In the genomic region with DNA sequence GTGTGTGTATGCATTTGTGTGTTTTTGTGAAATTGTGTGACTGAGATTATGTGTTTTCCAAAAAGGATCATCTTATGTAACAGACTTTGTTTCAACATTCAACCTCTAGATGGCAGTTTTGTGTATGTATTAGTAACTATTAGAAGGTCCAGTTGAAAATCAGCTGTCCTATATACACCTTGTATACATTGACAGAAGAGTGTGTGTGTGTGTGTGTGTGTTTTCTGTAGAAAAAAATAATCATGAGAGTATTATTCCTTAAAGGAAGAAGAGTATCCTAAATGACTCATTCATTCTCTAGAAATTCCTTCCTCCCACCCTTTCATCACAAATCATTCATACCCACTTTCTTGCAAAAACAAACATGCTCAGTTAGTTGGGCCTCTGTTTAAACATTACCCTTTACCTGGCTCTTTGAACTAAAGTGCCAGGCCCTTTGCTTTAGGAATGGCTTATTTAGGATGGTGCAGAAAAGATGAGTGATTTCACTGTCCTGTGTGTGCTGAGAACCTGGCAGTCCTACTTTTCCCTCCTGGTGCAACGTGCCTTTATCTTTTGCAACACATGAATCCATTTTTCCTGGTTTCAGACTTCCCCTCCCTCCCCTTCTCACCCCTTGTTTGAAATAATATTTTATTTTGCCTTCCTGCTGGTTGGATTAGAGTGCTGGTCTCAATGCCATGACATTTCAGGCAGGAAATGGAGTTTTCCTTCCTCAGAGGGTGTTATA, we compare ENCODE assay signal across 8 cellular contexts.
DNase-seq lines count a peak whose midpoint lies in the region; ATAC-seq and TF ChIP-seq lines count a peak whose summit lies in the region.

No MANE protein-coding gene starts in this region.

- H3K36me3 ChIP-seq in HCT116 (ENCODE audit: control insufficient read depth in 1 of 2, insufficient read depth in 2 of 2, low read length in 2 of 2) (no peaks in the 10 kb centered on the region), kidney epithelial cell (ENCODE audit: control insufficient read depth, insufficient read depth, low read length) (peaks cover 1% of the 10 kb centered on the region), aorta (ENCODE audit: control insufficient read depth in 1 of 2, insufficient read depth in 2 of 2, low read length in 1 of 2) (peaks cover 0 to 1% of the 10 kb centered on the region in 2 donors)

- no peak overlapping the region for H3K4me3 ChIP-seq in HCT116 (replicated peaks in 1 of 2; ENCODE audit: low read depth in 1 of 2, low read length in 2 of 2)
- no peak overlapping the region for H3K4me3 ChIP-seq in astrocyte of the spinal cord (ENCODE audit: low read depth, low read length)
- H3K4me3 ChIP-seq in kidney epithelial cell (ENCODE audit: low read depth, low read length) = no peak overlapping the region
- H3K4me3 ChIP-seq in aorta (ENCODE audit: low read length in 2 of 2) = no peak overlapping the region

- ATAC-seq in HCT116 = peak; percentile 75
- ATAC-seq in aorta (ENCODE audit: low FRiP score) = peak; percentile 75

- 76 to 78% methylated on average over 1 of the region's 1 CpG for WGBS in aorta, 2 donors

- no peaks in the 10 kb centered on the region for H3K27me3 ChIP-seq in HCT116 (ENCODE audit: insufficient read depth, low read length)
- H3K27me3 ChIP-seq in kidney epithelial cell (ENCODE audit: control insufficient read depth, insufficient read depth, low read length) = no peaks in the 10 kb centered on the region
- no peaks in the 10 kb centered on the region for H3K27me3 ChIP-seq in aorta (ENCODE audit: control insufficient read depth in 1 of 2, insufficient read depth in 2 of 2, low read length in 1 of 2)

- no peaks in the 10 kb centered on the region for H3K4me1 ChIP-seq in HCT116 (ENCODE audit: control insufficient read depth in 1 of 2, insufficient read depth in 2 of 2, low read length in 2 of 2)
- peaks cover 0 to 2% of the 10 kb centered on the region in 2 donors for H3K4me1 ChIP-seq in aorta (ENCODE audit: control insufficient read depth in 1 of 2, insufficient read depth in 2 of 2, low read length in 2 of 2)

- POLR2A ChIA-PET in HCT116 (lab: Charles Lee) = no interaction called here

- no peaks in the 10 kb centered on the region for H3K9me2 ChIP-seq in HCT116 (ENCODE audit: insufficient read depth)

- H3K9ac ChIP-seq in HCT116 (ENCODE audit: low read length) = no peak overlapping the region

- BruUV-seq in HCT116 (replicated peaks; lab: Mats Ljungman, UMichigan) = no TSS peak

- intact Hi-C loops in HCT116 (cut with micrococcal nuclease) (loop anchor here (1.0 to 5.0 kb wide), 3 partner anchors 43 to 1260 kb away; no protein-coding TSS in a partner anchor), aorta (cut with DNase I) (loop anchor here (5.0 to 10.0 kb wide), 2 partner anchors 905 to 1222 kb away; no protein-coding TSS in a partner anchor)

- TF ChIP-seq POLR2A in HCT116 (IDR thresholded peaks at IDR 0.05; ENCODE audit: borderline replicate concordance, extremely low read depth, insufficient read depth, insufficient read length) = no peak

- H3K9me3 ChIP-seq in HCT116 (ENCODE audit: control insufficient read depth in 1 of 2, insufficient read depth in 1 of 2, low read depth in 1 of 2, low read length in 2 of 2) (no peaks in the 10 kb centered on the region), aorta (ENCODE audit: control insufficient read depth, low read length) (no peaks in the 10 kb centered on the region)

- no peaks in the 10 kb centered on the region for H3K79me2 ChIP-seq in HCT116 (ENCODE audit: insufficient read depth, low read length)

- in situ Hi-C loops in astrocyte of the spinal cord (cut with HindIII; ENCODE audit: low sequenced_read_pairs) = no loop called here

- TF ChIP-seq RAD21 in HCT116 (IDR thresholded peaks at IDR 0.05; ENCODE audit: low read depth) = peak; percentile 69

- CTCF ChIA-PET in HCT116 (lab: Charles Lee) = interaction anchor here (1.0 to 1.7 kb wide), 2 partner anchors 34 to 43 kb away, joined by 3 to 7 read pairs; no protein-coding TSS in a partner anchor

- TF ChIP-seq CTCF in HCT116 (IDR thresholded peaks at IDR 0.05 in 2 of 3, conservative IDR thresholded peaks at IDR 0.05 in 1 of 3; ENCODE audit: borderline replicate concordance in 1 of 3, insufficient read depth in 1 of 3, low read depth in 2 of 3, low read length in 2 of 3) (peak; percentile 35 to 56 (median 51); a peak in 5 of 6 replicates), astrocyte of the spinal cord (IDR thresholded peaks at IDR 0.05; ENCODE audit: low read depth, low read length) (peak; percentile 34), kidney epithelial cell (IDR thresholded peaks at IDR 0.05; ENCODE audit: insufficient read depth, low read length, poor library complexity, severe bottlenecking) (peak; percentile 7)

- no peak overlapping the region for H2AFZ ChIP-seq in HCT116 (ENCODE audit: low read depth, low read length, poor library complexity, severe bottlenecking)

- RAD21 ChIA-PET in HCT116 (lab: Charles Lee; ENCODE audit: low non-redundant PET in 1 of 2, low total read pairs in 2 of 2, uncharacterized antibody in 2 of 2, unreplicated experiment in 2 of 2) = no interaction called here

- H3K4me2 ChIP-seq in HCT116 (ENCODE audit: low read length) = no peak overlapping the region

- H3K27ac ChIP-seq in HCT116 (ENCODE audit: low read depth, low read length) (no peak overlapping the region), aorta (ENCODE audit: low read depth in 1 of 2, low read length in 2 of 2) (no peak overlapping the region)

- no peaks in the 10 kb centered on the region for H4K20me1 ChIP-seq in HCT116 (ENCODE audit: insufficient read depth)

- DNase-seq in NCI-H2107 treated with DMSO at 0.1 percent for 48 hours (lab: John Stamatoyannopoulos, UW; ENCODE audit: unreplicated experiment) (peak; percentile 14), NCI-H2107 (lab: John Stamatoyannopoulos, UW) (no peak), HCT116 (ENCODE audit: low read depth, low spot score) (no peak), NCI-H2081 (lab: John Stamatoyannopoulos, UW) (peak; percentile 4 to 35), astrocyte of the spinal cord (ENCODE audit: low read depth, low spot score) (peak; percentile 65), kidney epithelial cell (ENCODE audit: low read depth) (no peak), aorta (no peak), islet precursor cell (no peak)

TF ChIP-seq in HCT116, 20 proteins besides CTCF, POLR2A, EP300 and RAD21:
- TF ChIP-seq CEBPB (IDR thresholded peaks at IDR 0.05; ENCODE audit: low read depth) (no peak), TCF7L2 (IDR thresholded peaks at IDR 0.05; ENCODE audit: borderline replicate concordance, extremely low read depth, insufficient read depth, insufficient read length) (no peak), ZFX (IDR thresholded peaks at IDR 0.05) (no peak), EZH2phosphoT487 (IDR thresholded peaks at IDR 0.05; ENCODE audit: borderline replicate concordance) (no peak), POLR2AphosphoS5 (IDR thresholded peaks at IDR 0.05; ENCODE audit: low read depth, low read length) (no peak), ZNF274 (IDR thresholded peaks at IDR 0.05; ENCODE audit: low read depth, low read length) (no peak), SRF (IDR thresholded peaks at IDR 0.05; ENCODE audit: low read depth) (no peak), SIN3A (IDR thresholded peaks at IDR 0.05; ENCODE audit: low read depth) (no peak), EZH2 (IDR thresholded peaks at IDR 0.05) (no peak), ATF3 (IDR thresholded peaks at IDR 0.05) (no peak), FOSL1 (IDR thresholded peaks at IDR 0.05; ENCODE audit: low read depth) (no peak), SP1 (IDR thresholded peaks at IDR 0.05; ENCODE audit: low read depth) (no peak), YY1 (IDR thresholded peaks at IDR 0.05; ENCODE audit: extremely low read depth, insufficient replicate concordance, low read depth, low read length) (no peak)
- TF ChIP-seq, protein P1, sequence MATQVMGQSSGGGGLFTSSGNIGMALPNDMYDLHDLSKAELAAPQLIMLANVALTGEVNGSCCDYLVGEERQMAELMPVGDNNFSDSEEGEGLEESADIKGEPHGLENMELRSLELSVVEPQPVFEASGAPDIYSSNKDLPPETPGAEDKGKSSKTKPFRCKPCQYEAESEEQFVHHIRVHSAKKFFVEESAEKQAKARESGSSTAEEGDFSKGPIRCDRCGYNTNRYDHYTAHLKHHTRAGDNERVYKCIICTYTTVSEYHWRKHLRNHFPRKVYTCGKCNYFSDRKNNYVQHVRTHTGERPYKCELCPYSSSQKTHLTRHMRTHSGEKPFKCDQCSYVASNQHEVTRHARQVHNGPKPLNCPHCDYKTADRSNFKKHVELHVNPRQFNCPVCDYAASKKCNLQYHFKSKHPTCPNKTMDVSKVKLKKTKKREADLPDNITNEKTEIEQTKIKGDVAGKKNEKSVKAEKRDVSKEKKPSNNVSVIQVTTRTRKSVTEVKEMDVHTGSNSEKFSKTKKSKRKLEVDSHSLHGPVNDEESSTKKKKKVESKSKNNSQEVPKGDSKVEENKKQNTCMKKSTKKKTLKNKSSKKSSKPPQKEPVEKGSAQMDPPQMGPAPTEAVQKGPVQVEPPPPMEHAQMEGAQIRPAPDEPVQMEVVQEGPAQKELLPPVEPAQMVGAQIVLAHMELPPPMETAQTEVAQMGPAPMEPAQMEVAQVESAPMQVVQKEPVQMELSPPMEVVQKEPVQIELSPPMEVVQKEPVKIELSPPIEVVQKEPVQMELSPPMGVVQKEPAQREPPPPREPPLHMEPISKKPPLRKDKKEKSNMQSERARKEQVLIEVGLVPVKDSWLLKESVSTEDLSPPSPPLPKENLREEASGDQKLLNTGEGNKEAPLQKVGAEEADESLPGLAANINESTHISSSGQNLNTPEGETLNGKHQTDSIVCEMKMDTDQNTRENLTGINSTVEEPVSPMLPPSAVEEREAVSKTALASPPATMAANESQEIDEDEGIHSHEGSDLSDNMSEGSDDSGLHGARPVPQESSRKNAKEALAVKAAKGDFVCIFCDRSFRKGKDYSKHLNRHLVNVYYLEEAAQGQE (IDR thresholded peaks at IDR 0.05; ENCODE audit: low read depth) = no peak

Comparison
In these comparisons a context has a peak if more than half of its experiments do, and no peak if none do; other contexts are left out.
1. DNase-seq: peak in NCI-H2107 treated with DMSO at 0.1 percent for 48 hours (single experiment), NCI-H2081 (2 of 2) and astrocyte of the spinal cord (single experiment); none in NCI-H2107 (single experiment), HCT116 (single experiment), kidney epithelial cell (single experiment), aorta (0 of 2) and islet precursor cell (single experiment).
2. Peak in every context shown above with its lines, with median percentiles within 50 percentile points of each other: CTCF ChIP-seq.